Comparison of ENCODE assay signal across 14 cellular contexts in genomic region chr19:37988758-37989635, GRCh38.
DNase-seq lines count a peak whose midpoint lies in the region; ATAC-seq and TF ChIP-seq lines count a peak whose summit lies in the region.
"Had no signal": no experiment of that assay in that cellular context is flagged by ENCODE, and none has a peak within 500 bp of the region (broad histone marks: within the 10 kb centered on the region; RNA-seq: fewer than 3 reads in every experiment).

No MANE protein-coding gene starts in this region.

- H3K36me3 ChIP-seq in liver (ENCODE audit: control insufficient read depth in 4 of 4, insufficient read depth in 3 of 4, low read depth in 1 of 4, low read length in 3 of 4) (no peaks in the 10 kb centered on the region), left lung (no peaks in the 10 kb centered on the region)
- H3K36me3 ChIP-seq: thyroid gland had no signal

- peaks cover 30% of the 10 kb centered on the region for H3K4me1 Mint-ChIP-seq in stimulated activated naive CD8-positive, alpha-beta T cell treated with anti-CD3 and anti-CD28 coated beads, Interleukin-15, amount 100 ng/mL, for 72 hours

- no peak overlapping the region for H3K4me3 ChIP-seq in liver (ENCODE audit: low read depth in 1 of 3, low read length in 3 of 3)
- H3K4me3 ChIP-seq in left lung = no peak overlapping the region
- H3K4me3 ChIP-seq: lung, thyroid gland had no signal

- no peak overlapping the region for H3K4me3 Mint-ChIP-seq in stimulated activated naive CD8-positive, alpha-beta T cell treated with anti-CD3 and anti-CD28 coated beads, Interleukin-15, amount 100 ng/mL, for 72 hours
- H3K4me3 Mint-ChIP-seq: activated naive CD8-positive, alpha-beta T cell; dendritic cell treated with granulocyte-macrophage colony-stimulating factor and Interleukin-4, amounts not matched to agents 40 ng/mL and 50 ng/mL, for 4 days had no signal

- TF ChIP-seq POLR2A in GM18505 (IDR thresholded peaks at IDR 0.05; ENCODE audit: borderline replicate concordance, extremely low read depth, insufficient read depth, insufficient read length) = no peak

- peak; percentile 19 for ATAC-seq in stimulated activated naive CD8-positive, alpha-beta T cell treated with anti-CD3 and anti-CD28 coated beads, Interleukin-15, Interleukin-2, amounts not matched to agents 100 U/mL and 50 U/mL, for 24 hours
- no peak for ATAC-seq in stimulated activated naive CD8-positive, alpha-beta T cell treated with anti-CD3 and anti-CD28 coated beads, Interleukin-15, amount 100 ng/mL, for 72 hours
- ATAC-seq in GM18505 (IDR thresholded peaks at IDR 0.05; ENCODE audit: unreplicated experiment) (no peak), GM19324 (IDR thresholded peaks at IDR 0.05; ENCODE audit: low FRiP score, unreplicated experiment) (no peak), left lung (no peak), GM19395 (IDR thresholded peaks at IDR 0.05; ENCODE audit: unreplicated experiment) (no peak)

- no peak for DNase-seq in stimulated activated naive CD8-positive, alpha-beta T cell treated with anti-CD3 and anti-CD28 coated beads, Interleukin-15, Interleukin-2, amounts not matched to agents 100 U/mL and 50 U/mL, for 24 hours
- DNase-seq in stimulated activated naive CD8-positive, alpha-beta T cell treated with anti-CD3 and anti-CD28 coated beads, Interleukin-15, amount 100 ng/mL, for 72 hours = no peak
- DNase-seq in amniotic epithelial cell (ENCODE audit: low read depth) (peak; percentile 47), left lung (no peak)
- DNase-seq: EL, NCI-H526, thyroid gland had no signal

- TF ChIP-seq CTCF in liver (IDR thresholded peaks at IDR 0.05; ENCODE audit: low read depth, low read length, missing input control) = no peak
- no peak for TF ChIP-seq CTCF in left lung (IDR thresholded peaks at IDR 0.05)

- H3K4me1 ChIP-seq in liver (ENCODE audit: control insufficient read depth in 4 of 4, insufficient read depth in 4 of 4, low read length in 3 of 4) (peaks cover 3 to 23% (median 11%) of the 10 kb centered on the region in 4 donors), left lung (peaks cover 8% of the 10 kb centered on the region in 2 donors)

- WGBS in liver = 64% methylated on average over 13 of the region's 13 CpGs

- TF ChIP-seq RAD21 in liver (IDR thresholded peaks at IDR 0.05) = peak in 1 of 2 donors; percentile 24

- no peak overlapping the region for H3K9ac ChIP-seq in liver (ENCODE audit: low read depth in 1 of 2, low read length in 2 of 2)

- no peaks in the 10 kb centered on the region for H3K9me3 ChIP-seq in liver (ENCODE audit: control insufficient read depth in 4 of 4, low read length in 3 of 4)
- H3K9me3 ChIP-seq in left lung = no peaks in the 10 kb centered on the region
- H3K9me3 ChIP-seq: thyroid gland had no signal

- no peak overlapping the region for H3K27ac ChIP-seq in liver (ENCODE audit: low read depth in 1 of 2, low read length in 2 of 2)
- H3K27ac ChIP-seq in left lung = no peak overlapping the region

- H3K27ac Mint-ChIP-seq in stimulated activated naive CD8-positive, alpha-beta T cell treated with anti-CD3 and anti-CD28 coated beads, Interleukin-15, amount 100 ng/mL, for 72 hours = peak overlapping the region in 1 of 2 donors; percentile 11
- H3K27ac Mint-ChIP-seq: activated naive CD8-positive, alpha-beta T cell; dendritic cell treated with granulocyte-macrophage colony-stimulating factor and Interleukin-4, amounts not matched to agents 40 ng/mL and 50 ng/mL, for 4 days had no signal

- H3K27me3 Mint-ChIP-seq in stimulated activated naive CD8-positive, alpha-beta T cell treated with anti-CD3 and anti-CD28 coated beads, Interleukin-15, amount 100 ng/mL, for 72 hours = no peaks in the 10 kb centered on the region
- H3K27me3 Mint-ChIP-seq: activated naive CD8-positive, alpha-beta T cell; dendritic cell treated with granulocyte-macrophage colony-stimulating factor and Interleukin-4, amounts not matched to agents 40 ng/mL and 50 ng/mL, for 4 days had no signal

- no peaks in the 10 kb centered on the region for H3K9me3 Mint-ChIP-seq in stimulated activated naive CD8-positive, alpha-beta T cell treated with anti-CD3 and anti-CD28 coated beads, Interleukin-15, amount 100 ng/mL, for 72 hours
- H3K9me3 Mint-ChIP-seq: dendritic cell treated with granulocyte-macrophage colony-stimulating factor and Interleukin-4, amounts not matched to agents 40 ng/mL and 50 ng/mL, for 4 days had no signal

- intact Hi-C loops in left lung (cut with DNase I) = no loop called here

- H3K27me3 ChIP-seq in liver (ENCODE audit: control insufficient read depth in 4 of 4, insufficient read depth in 4 of 4, low read length in 3 of 4) (no peaks in the 10 kb centered on the region), left lung (no peaks in the 10 kb centered on the region)
- H3K27me3 ChIP-seq: thyroid gland had no signal

TF ChIP-seq in liver, 16 proteins besides CTCF, POLR2A, EP300 and RAD21:
- TF ChIP-seq GABPA (IDR thresholded peaks at IDR 0.05 in 1 of 2, conservative IDR thresholded peaks at IDR 0.05 in 1 of 2) = no peak
- no peak for TF ChIP-seq JUND (IDR thresholded peaks at IDR 0.05)
- no peak for TF ChIP-seq REST (IDR thresholded peaks at IDR 0.05)
- no peak for TF ChIP-seq YY1 (IDR thresholded peaks at IDR 0.05)
- TF ChIP-seq EGR1 (IDR thresholded peaks at IDR 0.05; ENCODE audit: low read depth in 2 of 2) = no peak
- peak; percentile 57 for TF ChIP-seq NR2F2 (IDR thresholded peaks at IDR 0.05)
- TF ChIP-seq HNF4A (conservative IDR thresholded peaks at IDR 0.05) = peak; percentile 44 to 65
- TF ChIP-seq HNF4G (IDR thresholded peaks at IDR 0.05) = no peak
- no peak for TF ChIP-seq FOXA2 (IDR thresholded peaks at IDR 0.05)
- no peak for TF ChIP-seq SP1 (IDR thresholded peaks at IDR 0.05)
- no peak for TF ChIP-seq MAX (IDR thresholded peaks at IDR 0.05)
- TF ChIP-seq RXRA (IDR thresholded peaks at IDR 0.05) = peak in 1 of 2 donors; percentile 13
- TF ChIP-seq FOXA1 (IDR thresholded peaks at IDR 0.05) = no peak
- no peak for TF ChIP-seq ZBTB33 (IDR thresholded peaks at IDR 0.05)
- TF ChIP-seq TAF1 (conservative IDR thresholded peaks at IDR 0.05) = no peak
- TF ChIP-seq ATF3 (IDR thresholded peaks at IDR 0.05) = no peak
